In genomic region chr6:24719125-24719931, GRCh38 we compare ENCODE assay signal across 8 cellular contexts. TPM values are rescaled to one million over a fixed set of nuclear protein-coding genes. Genes with fewer than 3 reads are reported as not detected.
DNase-seq lines count a peak whose midpoint lies in the region; ATAC-seq and TF ChIP-seq lines count a peak whose summit lies in the region.

TSS of gene C6orf62 (minus strand) at chr6:24719154. CDS start at chr6:24718668, 486 bp downstream.

- H3K27me3 ChIP-seq in Caco-2 (replicated peaks; ENCODE audit: control insufficient read depth, insufficient read depth, low read length) (no peaks in the 10 kb centered on the region), SJCRH30 (no peaks in the 10 kb centered on the region), vagina (no peaks in the 10 kb centered on the region)

- POLR2A ChIA-PET in Caco-2 (lab: Charles Lee), result interaction anchor here (0.6 kb wide), 1 partner anchor 131 kb away, joined by 4 read pairs; no protein-coding TSS in a partner anchor

- H3K27me3 Mint-ChIP-seq in Caco-2 (ENCODE audit: insufficient read depth, unreplicated experiment), result no peaks in the 10 kb centered on the region
- peaks cover 6% of the 10 kb centered on the region for H3K27me3 Mint-ChIP-seq in activated naive CD4-positive, alpha-beta T cell treated with anti-CD3 and anti-CD28 coated beads, Interleukin-2, amount 10 ng/mL, durations not matched to agents 7 days and 5 days

- peak within 1 kb of the TSS; percentile 96 for H3K27ac Mint-ChIP-seq in Caco-2 (ENCODE audit: unreplicated experiment)
- H3K27ac Mint-ChIP-seq in activated naive CD4-positive, alpha-beta T cell treated with anti-CD3 and anti-CD28 coated beads, Interleukin-2, amount 10 ng/mL, durations not matched to agents 7 days and 5 days, result peak within 1 kb of the TSS; percentile 100

- H3K4me1 Mint-ChIP-seq in Caco-2 (ENCODE audit: low read depth, unreplicated experiment), result peaks cover 19% of the 10 kb centered on the region
- peaks cover 58% of the 10 kb centered on the region for H3K4me1 Mint-ChIP-seq in activated naive CD4-positive, alpha-beta T cell treated with anti-CD3 and anti-CD28 coated beads, Interleukin-2, amount 10 ng/mL, durations not matched to agents 7 days and 5 days

- no peak for TF ChIP-seq CTCF in Caco-2 (IDR thresholded peaks at IDR 0.05; ENCODE audit: insufficient read depth in 1 of 2, low read depth in 1 of 2, low read length in 1 of 2, severe bottlenecking in 1 of 2, unreplicated experiment in 1 of 2)
- no peak for TF ChIP-seq CTCF in vagina (IDR thresholded peaks at IDR 0.05)

- DNase-seq in Caco-2 (peak in 1 of 2 experiments; percentile 16), SJCRH30 (peak; percentile 12 to 34), Right ventricle myocardium inferior (ENCODE audit: missing footprints) (peak; percentile 74), pons (ENCODE audit: low spot score) (peak; percentile 43), vagina (ENCODE audit: extremely low spot score in 2 of 2) (no peak), NCI-H345 treated with DMSO at 0.1 percent for 48 hours (lab: John Stamatoyannopoulos, UW; ENCODE audit: unreplicated experiment) (no peak)
- DNase-seq in activated naive CD4-positive, alpha-beta T cell treated with anti-CD3 and anti-CD28 coated beads, Interleukin-2, amount 10 ng/mL, durations not matched to agents 7 days and 5 days, result peak; percentile 62

- ATAC-seq in HG02588 (IDR thresholded peaks at IDR 0.05; ENCODE audit: unreplicated experiment), result peak; percentile 19
- no peak for ATAC-seq in Right ventricle myocardium inferior

- peak within 1 kb of the TSS; percentile 96 for H3K27ac ChIP-seq in SJCRH30
- H3K27ac ChIP-seq in vagina, result peak within 1 kb of the TSS; percentile 99

- H3K4me1 ChIP-seq in Caco-2 (no peaks in the 10 kb centered on the region), SJCRH30 (0 out of 2 replicates have a peak, but pooled peaks cover 3% of the 10 kb centered on the region), vagina (peaks cover 47% of the 10 kb centered on the region)

- BruUV-seq in Caco-2 (replicated peaks; lab: Mats Ljungman, UMichigan), result TSS peak; percentile 48

- no peaks in the 10 kb centered on the region for H3K9me3 ChIP-seq in Caco-2
- no peaks in the 10 kb centered on the region for H3K9me3 ChIP-seq in SJCRH30 (replicated peaks)
- no peaks in the 10 kb centered on the region for H3K9me3 ChIP-seq in vagina

- H3K4me3 Mint-ChIP-seq in Caco-2 (ENCODE audit: unreplicated experiment), result peak within 1 kb of the TSS; percentile 85
- peak within 1 kb of the TSS; percentile 84 for H3K4me3 Mint-ChIP-seq in activated naive CD4-positive, alpha-beta T cell treated with anti-CD3 and anti-CD28 coated beads, Interleukin-2, amount 10 ng/mL, durations not matched to agents 7 days and 5 days

- H3K36me3 ChIP-seq in Caco-2 (ENCODE audit: control insufficient read depth, insufficient read depth, low read length) (no peaks in the 10 kb centered on the region; the same call in 1 of the 2 replicates), SJCRH30 (peaks cover 16% of the 10 kb centered on the region), vagina (peaks cover 0 to 19% of the 10 kb centered on the region in 2 donors)

- H3K4me3 ChIP-seq in Caco-2 (ENCODE audit: low read depth, low read length) (peak within 1 kb of the TSS; percentile 92), SJCRH30 (peak within 1 kb of the TSS; percentile 84), vagina (peak within 1 kb of the TSS; percentile 60 to 93)

- no peaks in the 10 kb centered on the region for H3K9me3 Mint-ChIP-seq in Caco-2 (ENCODE audit: unreplicated experiment)
- H3K9me3 Mint-ChIP-seq in activated naive CD4-positive, alpha-beta T cell treated with anti-CD3 and anti-CD28 coated beads, Interleukin-2, amount 10 ng/mL, durations not matched to agents 7 days and 5 days, result no peaks in the 10 kb centered on the region

- H3K36me3 Mint-ChIP-seq in Caco-2 (ENCODE audit: insufficient read depth, unreplicated experiment), result peaks cover 72% of the 10 kb centered on the region
- H3K36me3 Mint-ChIP-seq in activated naive CD4-positive, alpha-beta T cell treated with anti-CD3 and anti-CD28 coated beads, Interleukin-2, amount 10 ng/mL, durations not matched to agents 7 days and 5 days, result peaks cover 44% of the 10 kb centered on the region

- TF ChIP-seq POLR2A in vagina (IDR thresholded peaks at IDR 0.05), result no peak

- CTCF ChIA-PET in Caco-2 (lab: Charles Lee), result no interaction called here
- CTCF ChIA-PET in activated naive CD4-positive, alpha-beta T cell treated with anti-CD3 and anti-CD28 coated beads, Interleukin-2, amount 10 ng/mL, durations not matched to agents 7 days and 5 days (lab: Charles Lee), result interaction anchor here (0.8 to 2.4 kb wide), 4 partner anchors 15 to 299 kb away, joined by 3 to 8 read pairs (median 6); no protein-coding TSS in a partner anchor

- intact Hi-C loops in Caco-2 (cut with micrococcal nuclease; ENCODE audit: unreplicated experiment), result loop anchor here (10.0 kb wide), 1 partner anchor 355 kb away; no protein-coding TSS in a partner anchor
- intact Hi-C loops in Right ventricle myocardium inferior (cut with DNase I), result no loop called here
- intact Hi-C loops in vagina (cut with DNase I), result no loop called here

RNA-seq across cellular contexts. Expression of gene C6orf62, which starts in this region (rescaled TPM):
- total RNA-seq in Caco-2 (2022), result 74.2 and 75.3 TPM in 2 replicates
- total RNA-seq in SJCRH30 (2014; rRNA removed; shearing (Covaris generic)), result 50.1 and 51.2 TPM in 2 replicates
- total RNA-seq in Right ventricle myocardium inferior, result 43.2 TPM
- total RNA-seq in vagina, result 45.2 TPM

Comparison
In these comparisons a context has a peak if more than half of its experiments do, and no peak if none do; other contexts are left out.
1. DNase-seq: peak in SJCRH30 (2 of 2), activated naive CD4-positive, alpha-beta T cell treated with anti-CD3 and anti-CD28 coated beads, Interleukin-2, amount 10 ng/mL, durations not matched to agents 7 days and 5 days (single experiment), Right ventricle myocardium inferior (single experiment) and pons (single experiment); none in vagina (0 of 2) and NCI-H345 treated with DMSO at 0.1 percent for 48 hours (single experiment).
2. Peak in every context shown above with its lines, with median percentiles within 50 percentile points of each other: H3K4me3 ChIP-seq.